In the genomic region with DNA sequence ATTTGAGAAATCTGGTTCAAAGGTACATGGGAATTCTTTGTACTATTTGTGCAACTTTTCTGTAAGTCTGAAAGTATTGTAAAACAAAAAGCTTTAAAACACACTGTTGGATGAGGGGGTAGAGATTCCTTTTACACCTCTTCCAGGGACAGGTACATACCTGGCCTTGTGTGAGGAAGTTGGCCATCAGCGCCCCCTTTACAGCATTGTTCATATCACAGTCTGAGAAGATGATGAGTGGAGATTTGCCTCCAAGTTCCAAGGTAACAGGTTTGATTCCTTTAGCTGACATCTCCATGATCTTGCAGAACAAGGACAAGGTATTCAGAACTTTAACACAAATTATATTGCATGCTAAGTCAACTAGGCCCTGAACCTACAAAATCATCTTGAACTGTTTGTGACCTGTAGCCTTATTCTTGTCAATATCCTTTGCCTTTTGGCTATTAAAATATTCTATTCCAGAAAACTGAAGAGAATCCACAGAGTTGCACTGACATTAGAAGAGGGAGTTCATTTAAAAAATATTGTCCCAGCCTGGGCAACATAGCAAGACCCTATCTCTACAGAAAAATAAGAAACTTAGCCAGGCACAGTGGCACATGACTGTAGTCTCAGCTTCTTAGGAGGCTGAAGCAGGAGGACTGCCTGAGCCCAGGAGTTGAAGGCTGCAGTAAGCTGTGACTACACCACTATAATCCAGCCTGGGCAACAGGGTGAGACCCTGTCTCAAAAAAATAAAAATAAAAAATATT, we compare ENCODE assay signal across 2 cellular contexts.
TF ChIP-seq lines count a peak whose summit lies in the region.

No MANE protein-coding gene starts in this region.

TF ChIP-seq in A549, 52 proteins besides CTCF, POLR2A, EP300 and RAD21:
- TF ChIP-seq FOSL2 (IDR thresholded peaks at IDR 0.05) (no peak), FOSL2 (CRISPR knock-in tag; IDR thresholded peaks at IDR 0.05) (no peak), PHF8 (IDR thresholded peaks at IDR 0.05; ENCODE audit: borderline replicate concordance, low read depth) (no peak), ESRRA (IDR thresholded peaks at IDR 0.05; ENCODE audit: borderline replicate concordance, low read length) (no peak), HOXB13 (CRISPR knock-in tag; IDR thresholded peaks at IDR 0.05; ENCODE audit: low read depth) (no peak), JUNB (IDR thresholded peaks at IDR 0.05) (no peak), NPAS2 (CRISPR knock-in tag; IDR thresholded peaks at IDR 0.05; ENCODE audit: borderline replicate concordance) (no peak), TFCP2L1 (CRISPR knock-in tag; IDR thresholded peaks at IDR 0.05) (no peak), SMC3 (IDR thresholded peaks at IDR 0.05) (no peak), EHMT2 (IDR thresholded peaks at IDR 0.05; ENCODE audit: low read depth) (no peak), ZFP36 (IDR thresholded peaks at IDR 0.05; ENCODE audit: borderline replicate concordance, partially characterized antibody) (no peak), GATA3 (IDR thresholded peaks at IDR 0.05; ENCODE audit: borderline replicate concordance) (no peak), EHF (CRISPR knock-in tag; IDR thresholded peaks at IDR 0.05) (no peak), NFE2L2 (conservative IDR thresholded peaks at IDR 0.05; ENCODE audit: low read length) (no peak)
- TF ChIP-seq, protein P1, sequence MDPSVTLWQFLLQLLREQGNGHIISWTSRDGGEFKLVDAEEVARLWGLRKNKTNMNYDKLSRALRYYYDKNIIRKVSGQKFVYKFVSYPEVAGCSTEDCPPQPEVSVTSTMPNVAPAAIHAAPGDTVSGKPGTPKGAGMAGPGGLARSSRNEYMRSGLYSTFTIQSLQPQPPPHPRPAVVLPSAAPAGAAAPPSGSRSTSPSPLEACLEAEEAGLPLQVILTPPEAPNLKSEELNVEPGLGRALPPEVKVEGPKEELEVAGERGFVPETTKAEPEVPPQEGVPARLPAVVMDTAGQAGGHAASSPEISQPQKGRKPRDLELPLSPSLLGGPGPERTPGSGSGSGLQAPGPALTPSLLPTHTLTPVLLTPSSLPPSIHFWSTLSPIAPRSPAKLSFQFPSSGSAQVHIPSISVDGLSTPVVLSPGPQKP (IDR thresholded peaks at IDR 0.05; ENCODE audit: low read depth, low read length): no peak
- TF ChIP-seq, protein P2, sequence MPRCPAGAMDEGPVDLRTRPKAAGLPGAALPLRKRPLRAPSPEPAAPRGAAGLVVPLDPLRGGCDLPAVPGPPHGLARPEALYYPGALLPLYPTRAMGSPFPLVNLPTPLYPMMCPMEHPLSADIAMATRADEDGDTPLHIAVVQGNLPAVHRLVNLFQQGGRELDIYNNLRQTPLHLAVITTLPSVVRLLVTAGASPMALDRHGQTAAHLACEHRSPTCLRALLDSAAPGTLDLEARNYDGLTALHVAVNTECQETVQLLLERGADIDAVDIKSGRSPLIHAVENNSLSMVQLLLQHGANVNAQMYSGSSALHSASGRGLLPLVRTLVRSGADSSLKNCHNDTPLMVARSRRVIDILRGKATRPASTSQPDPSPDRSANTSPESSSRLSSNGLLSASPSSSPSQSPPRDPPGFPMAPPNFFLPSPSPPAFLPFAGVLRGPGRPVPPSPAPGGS (IDR thresholded peaks at IDR 0.05): no peak
- TF ChIP-seq, protein P3, sequence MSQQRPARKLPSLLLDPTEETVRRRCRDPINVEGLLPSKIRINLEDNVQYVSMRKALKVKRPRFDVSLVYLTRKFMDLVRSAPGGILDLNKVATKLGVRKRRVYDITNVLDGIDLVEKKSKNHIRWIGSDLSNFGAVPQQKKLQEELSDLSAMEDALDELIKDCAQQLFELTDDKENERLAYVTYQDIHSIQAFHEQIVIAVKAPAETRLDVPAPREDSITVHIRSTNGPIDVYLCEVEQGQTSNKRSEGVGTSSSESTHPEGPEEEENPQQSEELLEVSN (IDR thresholded peaks at IDR 0.05; ENCODE audit: borderline replicate concordance, low read depth): no peak
- TF ChIP-seq, protein P4, sequence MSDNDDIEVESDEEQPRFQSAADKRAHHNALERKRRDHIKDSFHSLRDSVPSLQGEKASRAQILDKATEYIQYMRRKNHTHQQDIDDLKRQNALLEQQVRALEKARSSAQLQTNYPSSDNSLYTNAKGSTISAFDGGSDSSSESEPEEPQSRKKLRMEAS (IDR thresholded peaks at IDR 0.05): no peak
- TF ChIP-seq, protein P5, sequence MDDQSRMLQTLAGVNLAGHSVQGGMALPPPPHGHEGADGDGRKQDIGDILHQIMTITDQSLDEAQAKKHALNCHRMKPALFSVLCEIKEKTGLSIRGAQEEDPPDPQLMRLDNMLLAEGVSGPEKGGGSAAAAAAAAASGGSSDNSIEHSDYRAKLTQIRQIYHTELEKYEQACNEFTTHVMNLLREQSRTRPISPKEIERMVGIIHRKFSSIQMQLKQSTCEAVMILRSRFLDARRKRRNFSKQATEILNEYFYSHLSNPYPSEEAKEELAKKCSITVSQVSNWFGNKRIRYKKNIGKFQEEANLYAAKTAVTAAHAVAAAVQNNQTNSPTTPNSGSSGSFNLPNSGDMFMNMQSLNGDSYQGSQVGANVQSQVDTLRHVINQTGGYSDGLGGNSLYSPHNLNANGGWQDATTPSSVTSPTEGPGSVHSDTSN (IDR thresholded peaks at IDR 0.05): no peak

TF ChIP-seq in endothelial cell of umbilical vein, 7 proteins besides CTCF, POLR2A, EP300 and RAD21:
- TF ChIP-seq POLR2AphosphoS5 (IDR thresholded peaks at IDR 0.05; ENCODE audit: insufficient read depth, low read depth, low read length) (no peak), MYC (IDR thresholded peaks at IDR 0.05; ENCODE audit: low read depth, low read length) (no peak), EZH2 (IDR thresholded peaks at IDR 0.05; ENCODE audit: borderline replicate concordance, low read depth, low read length, severe bottlenecking) (no peak), JUN (IDR thresholded peaks at IDR 0.05; ENCODE audit: borderline replicate concordance, insufficient read depth, insufficient read length, low read depth) (no peak), GATA2 (IDR thresholded peaks at IDR 0.05; ENCODE audit: insufficient read depth, insufficient read length, low read depth, low read length) (no peak), FOS (IDR thresholded peaks at IDR 0.05; ENCODE audit: borderline replicate concordance, insufficient read depth, low read length) (no peak)
- TF ChIP-seq, protein P4 (IDR thresholded peaks at IDR 0.05; ENCODE audit: insufficient read depth, insufficient read length): no peak
